24 cellular contexts compared by ENCODE assay signal in genomic region chr3:48569808-48570450, GRCh38. TPM values are rescaled to one million over a fixed set of nuclear protein-coding genes. Genes with fewer than 3 reads are reported as not detected.
"Had no signal": no experiment of that assay in that cellular context is flagged by ENCODE, and none has a peak within 500 bp of the region (broad histone marks: within the 10 kb centered on the region; RNA-seq: fewer than 3 reads in every experiment).

No MANE protein-coding gene starts in this region.

- DNase-seq: dorsolateral prefrontal cortex; effector CD8-positive, alpha-beta T cell; foreskin melanocyte; head of caudate nucleus; kidney; left cardiac atrium; left ventricle myocardium inferior; lower lobe of right lung; midbrain; posterior cingulate gyrus; small intestine; stimulated activated CD4-positive, alpha-beta T cell treated with anti-CD3 and anti-CD28 coated beads, Interleukin-12 subunit alpha, Interleukin-12 subunit beta, amount 100 ng/mL, for 4 hours; stimulated activated naive CD4-positive, alpha-beta T cell treated with Interleukin-2 at 50 U/mL for 16 hours; thyroid gland; uterus had no signal

- H3K4me3 ChIP-seq: coronary artery, dorsolateral prefrontal cortex, hepatocyte, left ventricle myocardium inferior, lower lobe of right lung, right atrium auricular region, suprapubic skin, thyroid gland, upper lobe of left lung, uterus had no signal

- H3K9me3 ChIP-seq: left ventricle myocardium inferior, lower lobe of right lung, right atrium auricular region, suprapubic skin, thyroid gland, upper lobe of left lung, uterus had no signal

- H3K27me3 Mint-ChIP-seq: memory B cell; natural killer cell treated with Interleukin-12 subunit alpha and Interleukin-12 subunit beta and Interleukin-15 and Interleukin-18, amount 100 ng/mL, for 72 hours had no signal

- H3K4me1 ChIP-seq: left ventricle myocardium inferior, right atrium auricular region, thyroid gland, uterus had no signal

- ATAC-seq: left cardiac atrium; lower lobe of right lung; natural killer cell treated with Interleukin-12 subunit alpha and Interleukin-12 subunit beta and Interleukin-15 and Interleukin-18, amount 100 ng/mL, for 72 hours had no signal

- H3K27ac Mint-ChIP-seq: memory B cell; natural killer cell treated with Interleukin-12 subunit alpha and Interleukin-12 subunit beta and Interleukin-15 and Interleukin-18, amount 100 ng/mL, for 72 hours had no signal

- H3K4me3 Mint-ChIP-seq: memory B cell; natural killer cell treated with Interleukin-12 subunit alpha and Interleukin-12 subunit beta and Interleukin-15 and Interleukin-18, amount 100 ng/mL, for 72 hours had no signal

- H3K9me3 Mint-ChIP-seq: memory B cell; natural killer cell treated with Interleukin-12 subunit alpha and Interleukin-12 subunit beta and Interleukin-15 and Interleukin-18, amount 100 ng/mL, for 72 hours had no signal

- H2AFZ ChIP-seq: hepatocyte had no signal

- H3K36me3 ChIP-seq: left ventricle myocardium inferior, lower lobe of right lung, right atrium auricular region, thyroid gland, upper lobe of left lung, uterus had no signal

- H3K27ac ChIP-seq: coronary artery, dorsolateral prefrontal cortex, hepatocyte, left ventricle myocardium inferior, lower lobe of right lung, right atrium auricular region, suprapubic skin, thyroid gland, upper lobe of left lung, uterus had no signal

- H3K4me2 ChIP-seq: hepatocyte had no signal

- H3K36me3 Mint-ChIP-seq: memory B cell; natural killer cell treated with Interleukin-12 subunit alpha and Interleukin-12 subunit beta and Interleukin-15 and Interleukin-18, amount 100 ng/mL, for 72 hours had no signal

- H3K4me1 Mint-ChIP-seq: memory B cell had no signal

- H3K27me3 ChIP-seq: dorsolateral prefrontal cortex, hepatocyte, right atrium auricular region, suprapubic skin, thyroid gland, upper lobe of left lung, uterus had no signal

RNA-seq across cellular contexts. Expression of gene UCN2, which starts 6.3 kb away (rescaled TPM):
- total RNA-seq: kidney; left cardiac atrium; natural killer cell treated with Interleukin-12 subunit alpha and Interleukin-12 subunit beta and Interleukin-15 and Interleukin-18, amount 100 ng/mL, for 72 hours; right atrium auricular region; thyroid gland; upper lobe of left lung had no signal

RNA-seq across cellular contexts. Expression of gene TMEM89, which starts 51.6 kb away (rescaled TPM):
- total RNA-seq: dorsolateral prefrontal cortex; hepatocyte; kidney; left cardiac atrium; left ventricle myocardium inferior; lower lobe of right lung; natural killer cell treated with Interleukin-12 subunit alpha and Interleukin-12 subunit beta and Interleukin-15 and Interleukin-18, amount 100 ng/mL, for 72 hours; osteocyte; right atrium auricular region; suprapubic skin; thyroid gland; uterus had no signal
- polyA plus RNA-seq: esophagus, hepatocyte had no signal
